8 cellular contexts compared by ENCODE assay signal in genomic region chr14:91315844-91316267, GRCh38.
DNase-seq lines count a peak whose midpoint lies in the region; ATAC-seq and TF ChIP-seq lines count a peak whose summit lies in the region.

No MANE protein-coding gene starts in this region.

- H3K4me1 Mint-ChIP-seq in activated T-cell treated with anti-CD3 and anti-CD28 coated beads, Interleukin-2, amount 50 U/mL, for 4 hours (ENCODE audit: low read depth): peaks cover 77% of the 10 kb centered on the region

- TF ChIP-seq CTCF in GM10248 (IDR thresholded peaks at IDR 0.05; ENCODE audit: control extremely low read depth, extremely low read depth, low read depth, missing control alignments): peak; percentile 31

- POLR2A ChIA-PET in GM10248 (lab: Yijun Ruan, JAX): no interaction called here

- no peaks in the 10 kb centered on the region for H3K9me3 Mint-ChIP-seq in activated T-cell treated with anti-CD3 and anti-CD28 coated beads, Interleukin-2, amount 50 U/mL, for 4 hours

- DNase-seq in GM10248 (ENCODE audit: extremely low spot score) (peak; percentile 85), MV-4-11 (lab: John Stamatoyannopoulos, UW) (peak; percentile 68), RKO (ENCODE audit: low spot score) (no peak), hippocampal formation (lab: John Stamatoyannopoulos, UW) (no peak), SW 1271 (lab: John Stamatoyannopoulos, UW) (no peak)
- peak; percentile 69 for DNase-seq in activated T-cell treated with anti-CD3 and anti-CD28 coated beads, Interleukin-2, amount 50 U/mL, for 4 hours
- DNase-seq in stimulated activated CD4-positive, alpha-beta T cell treated with anti-CD3 and anti-CD28 coated beads, Interleukin-1b, Interleukin-23, amount 100 ng/mL, for 4 hours (ENCODE audit: low read depth in 2 of 2): peak; percentile 54 to 59

- ATAC-seq in GM21786 (IDR thresholded peaks at IDR 0.05; ENCODE audit: unreplicated experiment): peak; percentile 89
- peak; percentile 76 to 79 for ATAC-seq in activated T-cell treated with anti-CD3 and anti-CD28 coated beads, Interleukin-2, amount 50 U/mL, for 4 hours

- peaks cover 59% of the 10 kb centered on the region for H3K36me3 Mint-ChIP-seq in activated T-cell treated with anti-CD3 and anti-CD28 coated beads, Interleukin-2, amount 50 U/mL, for 4 hours (ENCODE audit: insufficient read depth)

- no peaks in the 10 kb centered on the region for H3K27me3 Mint-ChIP-seq in activated T-cell treated with anti-CD3 and anti-CD28 coated beads, Interleukin-2, amount 50 U/mL, for 4 hours (ENCODE audit: low read depth)

- H3K4me3 Mint-ChIP-seq in activated T-cell treated with anti-CD3 and anti-CD28 coated beads, Interleukin-2, amount 50 U/mL, for 4 hours: peak overlapping the region; percentile 53

- CTCF ChIA-PET in GM10248 (lab: Yijun Ruan, JAX): interaction anchor here (1.0 to 1.9 kb wide), 3 partner anchors 8 to 27 kb away, joined by 3 to 8 read pairs (median 4); no protein-coding TSS in a partner anchor

Comparison
In these comparisons a context has a peak if more than half of its experiments do, and no peak if none do; other contexts are left out.
1. DNase-seq: peak in GM10248 (single experiment), MV-4-11 (single experiment), activated T-cell treated with anti-CD3 and anti-CD28 coated beads, Interleukin-2, amount 50 U/mL, for 4 hours (single experiment) and stimulated activated CD4-positive, alpha-beta T cell treated with anti-CD3 and anti-CD28 coated beads, Interleukin-1b, Interleukin-23, amount 100 ng/mL, for 4 hours (2 of 2); none in RKO (single experiment), hippocampal formation (0 of 2) and SW 1271 (0 of 2).